ENCODE assay signal across 2 cellular contexts in the genomic region with DNA sequence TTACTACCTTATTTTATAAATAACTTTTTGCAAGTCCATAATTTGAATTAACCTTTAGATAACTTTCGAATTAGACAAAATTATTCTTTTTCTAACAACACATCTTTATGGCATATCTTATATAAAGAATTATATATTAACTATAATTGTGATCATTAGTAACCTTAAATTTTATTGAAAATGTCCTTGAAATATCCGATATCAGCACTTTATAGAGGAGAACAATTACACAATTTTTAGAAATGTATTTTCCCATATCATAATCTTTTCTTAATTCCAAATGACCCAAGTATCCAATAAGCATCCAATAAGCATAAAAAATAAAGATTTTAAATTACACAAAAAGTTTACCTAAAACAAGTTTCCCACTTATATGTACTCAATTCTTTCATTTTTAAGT.
TF ChIP-seq lines count a peak whose summit lies in the region.

No MANE protein-coding gene starts in this region.

TF ChIP-seq in IMR-90, 13 proteins besides CTCF, POLR2A, EP300 and RAD21:
- TF ChIP-seq BHLHE40 (IDR thresholded peaks at IDR 0.05; ENCODE audit: low read depth, low read length) (no peak), NFE2L2 (IDR thresholded peaks at IDR 0.05; ENCODE audit: low read depth, low read length) (no peak), MAFK (IDR thresholded peaks at IDR 0.05; ENCODE audit: low read depth, low read length) (peak; percentile 26; the same call in 1 of the 2 replicates), CEBPB (IDR thresholded peaks at IDR 0.05; ENCODE audit: low read depth, low read length) (no peak), MXI1 (IDR thresholded peaks at IDR 0.05; ENCODE audit: borderline replicate concordance, low read depth, low read length) (no peak)

TF ChIP-seq in K562, 482 proteins besides CTCF, POLR2A, EP300 and RAD21:
- TF ChIP-seq C11orf30 (IDR thresholded peaks at IDR 0.05; ENCODE audit: low read depth), result peak; percentile 55
- TF ChIP-seq, protein P1, sequence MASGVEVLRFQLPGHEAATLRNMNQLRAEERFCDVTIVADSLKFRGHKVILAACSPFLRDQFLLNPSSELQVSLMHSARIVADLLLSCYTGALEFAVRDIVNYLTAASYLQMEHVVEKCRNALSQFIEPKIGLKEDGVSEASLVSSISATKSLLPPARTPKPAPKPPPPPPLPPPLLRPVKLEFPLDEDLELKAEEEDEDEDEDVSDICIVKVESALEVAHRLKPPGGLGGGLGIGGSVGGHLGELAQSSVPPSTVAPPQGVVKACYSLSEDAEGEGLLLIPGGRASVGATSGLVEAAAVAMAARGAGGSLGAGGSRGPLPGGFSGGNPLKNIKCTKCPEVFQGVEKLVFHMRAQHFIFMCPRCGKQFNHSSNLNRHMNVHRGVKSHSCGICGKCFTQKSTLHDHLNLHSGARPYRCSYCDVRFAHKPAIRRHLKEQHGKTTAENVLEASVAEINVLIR (CRISPR knock-in tag; IDR thresholded peaks at IDR 0.05), result no peak
- TF ChIP-seq MTA3 (IDR thresholded peaks at IDR 0.05; ENCODE audit: borderline replicate concordance), result no peak
- TF ChIP-seq, protein P2, sequence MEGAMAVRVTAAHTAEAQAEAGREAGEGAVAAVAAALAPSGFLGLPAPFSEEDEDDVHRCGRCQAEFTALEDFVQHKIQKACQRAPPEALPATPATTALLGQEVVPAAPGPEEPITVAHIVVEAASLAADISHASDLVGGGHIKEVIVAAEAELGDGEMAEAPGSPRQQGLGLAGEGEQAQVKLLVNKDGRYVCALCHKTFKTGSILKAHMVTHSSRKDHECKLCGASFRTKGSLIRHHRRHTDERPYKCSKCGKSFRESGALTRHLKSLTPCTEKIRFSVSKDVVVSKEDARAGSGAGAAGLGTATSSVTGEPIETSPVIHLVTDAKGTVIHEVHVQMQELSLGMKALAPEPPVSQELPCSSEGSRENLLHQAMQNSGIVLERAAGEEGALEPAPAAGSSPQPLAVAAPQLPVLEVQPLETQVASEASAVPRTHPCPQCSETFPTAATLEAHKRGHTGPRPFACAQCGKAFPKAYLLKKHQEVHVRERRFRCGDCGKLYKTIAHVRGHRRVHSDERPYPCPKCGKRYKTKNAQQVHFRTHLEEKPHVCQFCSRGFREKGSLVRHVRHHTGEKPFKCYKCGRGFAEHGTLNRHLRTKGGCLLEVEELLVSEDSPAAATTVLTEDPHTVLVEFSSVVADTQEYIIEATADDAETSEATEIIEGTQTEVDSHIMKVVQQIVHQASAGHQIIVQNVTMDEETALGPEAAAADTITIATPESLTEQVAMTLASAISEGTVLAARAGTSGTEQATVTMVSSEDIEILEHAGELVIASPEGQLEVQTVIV (CRISPR knock-in tag; IDR thresholded peaks at IDR 0.05; ENCODE audit: borderline replicate concordance), result no peak
- no peak for TF ChIP-seq MYNN (IDR thresholded peaks at IDR 0.05)
- no peak for TF ChIP-seq MYNN (CRISPR knock-in tag; IDR thresholded peaks at IDR 0.05)
- no peak for TF ChIP-seq CTCFL (IDR thresholded peaks at IDR 0.05; ENCODE audit: borderline replicate concordance, insufficient read depth, low read depth, low read length, poor library complexity, severe bottlenecking)
- no peak for TF ChIP-seq ZKSCAN1 (IDR thresholded peaks at IDR 0.05; ENCODE audit: low read depth, low read length)
- TF ChIP-seq ZNF316 (IDR thresholded peaks at IDR 0.05), result peak; percentile 83
